In the genomic region with DNA sequence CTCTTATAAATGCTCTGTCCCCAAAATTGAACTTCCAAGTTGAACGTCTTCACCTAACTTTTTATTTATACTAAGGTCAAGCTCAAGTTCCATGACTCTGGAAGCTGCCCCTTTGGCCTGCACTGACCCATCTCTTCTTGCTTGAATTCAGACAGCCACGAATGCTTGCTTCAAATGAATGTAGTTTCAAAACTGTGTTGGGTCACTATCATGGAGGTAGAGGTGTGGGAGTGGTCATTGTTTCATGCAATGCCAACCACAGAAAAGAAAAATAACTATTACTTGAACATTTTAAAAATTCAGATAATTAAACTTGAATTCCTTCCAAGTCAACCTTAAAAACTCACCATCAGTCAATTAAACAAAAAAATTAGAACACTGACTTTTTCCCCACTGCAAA, we compare ENCODE assay signal across 19 cellular contexts. TPM values are rescaled to one million over a fixed set of nuclear protein-coding genes. Genes with fewer than 3 reads are reported as not detected.
DNase-seq lines count a peak whose midpoint lies in the region; ATAC-seq and TF ChIP-seq lines count a peak whose summit lies in the region.
"Had no signal": no experiment of that assay in that cellular context is flagged by ENCODE, and none has a peak within 500 bp of the region (broad histone marks: within the 10 kb centered on the region; RNA-seq: fewer than 3 reads in every experiment).

No MANE protein-coding gene starts in this region.

- no peaks in the 10 kb centered on the region for H3K9me2 ChIP-seq in SU-DHL-6 (replicated peaks; ENCODE audit: insufficient read depth, low read length)

- H3K9me3 Mint-ChIP-seq in activated T-cell treated with anti-CD3 and anti-CD28 coated beads, Interleukin-2, amount 50 U/mL, for 72 hours: no peaks in the 10 kb centered on the region
- no peaks in the 10 kb centered on the region for H3K9me3 Mint-ChIP-seq in activated T-cell treated with anti-CD3 and anti-CD28 coated beads, Interleukin-2, amount 50 U/mL, for 4 hours
- H3K9me3 Mint-ChIP-seq in stimulated activated naive B cell treated with anti-CD40 and anti-IgM and Interleukin-4, amounts not matched to agents 10 μg/mL and 1 μg/mL and 100 μg/mL, for 72 hours: no peaks in the 10 kb centered on the region
- H3K9me3 Mint-ChIP-seq: CD8-positive, alpha-beta memory T cell had no signal

- peaks cover 38% of the 10 kb centered on the region for H3K4me1 ChIP-seq in DND-41 (ENCODE audit: insufficient read depth, low read length)

- H3K4me3 Mint-ChIP-seq in activated T-cell treated with anti-CD3 and anti-CD28 coated beads, Interleukin-2, amount 50 U/mL, for 72 hours: no peak overlapping the region
- no peak overlapping the region for H3K4me3 Mint-ChIP-seq in activated T-cell treated with anti-CD3 and anti-CD28 coated beads, Interleukin-2, amount 50 U/mL, for 4 hours
- peak overlapping the region; percentile 57 to 80 for H3K4me3 Mint-ChIP-seq in stimulated activated naive B cell treated with anti-CD40 and anti-IgM and Interleukin-4, amounts not matched to agents 10 μg/mL and 1 μg/mL and 100 μg/mL, for 72 hours

- H3F3A ChIP-seq in SU-DHL-6 (ENCODE audit: insufficient read depth): peaks cover 17% of the 10 kb centered on the region

- H3K4me3 ChIP-seq in DND-41 (ENCODE audit: low read depth in 1 of 2, low read length in 2 of 2): no peak overlapping the region
- H3K4me3 ChIP-seq in SU-DHL-6 (ENCODE audit: insufficient read depth, low read length, poor library complexity, severe bottlenecking): no peak overlapping the region

- no peak for DNase-seq in activated T-cell treated with anti-CD3 and anti-CD28 coated beads, Interleukin-2, amount 50 U/mL, for 72 hours
- no peak for DNase-seq in activated T-cell treated with anti-CD3 and anti-CD28 coated beads, Interleukin-2, amount 50 U/mL, for 4 hours
- DNase-seq in DND-41: no peak
- DNase-seq in stimulated activated naive B cell treated with anti-CD40 and anti-IgM and Interleukin-4, amounts not matched to agents 10 μg/mL and 1 μg/mL and 100 μg/mL, for 72 hours: no peak
- DNase-seq in activated CD4-positive, alpha-beta T cell treated with anti-CD3 and anti-CD28 coated beads for 48 hours: no peak
- DNase-seq in islet precursor cell: no peak
- DNase-seq: 8988T; CD8-positive, alpha-beta memory T cell; DMS53; KBM-7; MV-4-11; NCI-H1417; NCI-H187 treated with DMSO at 0.1 percent for 48 hours; NCI-H226; NCI-H524 treated with DMSO at 0.1 percent for 48 hours had no signal

- H3K27ac ChIP-seq in DND-41 (ENCODE audit: low read length) (no peak overlapping the region), SU-DHL-6 (ENCODE audit: low read depth, low read length) (0 out of 2 replicates have a peak overlapping the region, but pooled peaks have one; percentile 37)

- no peak for TF ChIP-seq CTCF in DND-41 (IDR thresholded peaks at IDR 0.05; ENCODE audit: borderline replicate concordance, extremely low read depth, low read length, poor library complexity, severe bottlenecking)
- TF ChIP-seq CTCF in SU-DHL-6 (IDR thresholded peaks at IDR 0.05; ENCODE audit: insufficient read depth, low read length, poor library complexity, severe bottlenecking): no peak

- no peaks in the 10 kb centered on the region for H4K20me1 ChIP-seq in DND-41 (ENCODE audit: insufficient read depth, low read length)
- H4K20me1 ChIP-seq in SU-DHL-6 (ENCODE audit: low read depth, low read length): no peaks in the 10 kb centered on the region

- no peaks in the 10 kb centered on the region for H3K9me3 ChIP-seq in DND-41 (ENCODE audit: insufficient read depth, low read length, severe bottlenecking)
- no peaks in the 10 kb centered on the region for H3K9me3 ChIP-seq in SU-DHL-6 (ENCODE audit: insufficient read depth, low read length)

- no peaks in the 10 kb centered on the region for H3K27me3 ChIP-seq in DND-41 (ENCODE audit: insufficient read depth, low read length, poor library complexity)
- H3K27me3 ChIP-seq in SU-DHL-6 (ENCODE audit: low read length): no peaks in the 10 kb centered on the region

- H3K36me3 ChIP-seq in DND-41 (ENCODE audit: insufficient read depth, low read length) (peaks cover 27% of the 10 kb centered on the region), SU-DHL-6 (ENCODE audit: low read length) (peaks cover 20% of the 10 kb centered on the region)

- H3K9ac ChIP-seq in DND-41 (ENCODE audit: low read depth, low read length) (no peak overlapping the region), SU-DHL-6 (ENCODE audit: low read length) (peak overlapping the region; percentile 7; the same call in 1 of the 2 replicates)

- H3K27ac Mint-ChIP-seq in activated T-cell treated with anti-CD3 and anti-CD28 coated beads, Interleukin-2, amount 50 U/mL, for 72 hours: peak overlapping the region; percentile 24
- peak overlapping the region; percentile 11 for H3K27ac Mint-ChIP-seq in stimulated activated naive B cell treated with anti-CD40 and anti-IgM and Interleukin-4, amounts not matched to agents 10 μg/mL and 1 μg/mL and 100 μg/mL, for 72 hours
- H3K27ac Mint-ChIP-seq: B cell had no signal

- no peak overlapping the region for H2AFZ ChIP-seq in DND-41 (ENCODE audit: low read depth, low read length)
- no peak overlapping the region for H2AFZ ChIP-seq in SU-DHL-6 (ENCODE audit: low read depth, low read length, severe bottlenecking)

- H3K4me2 ChIP-seq in DND-41 (ENCODE audit: insufficient read depth, low read length): peak overlapping the region; percentile 77; the same call in 1 of the 2 replicates
- H3K4me2 ChIP-seq in SU-DHL-6 (ENCODE audit: low read depth, low read length, poor library complexity, severe bottlenecking): peak overlapping the region; percentile 77

- no peaks in the 10 kb centered on the region for H3K27me3 Mint-ChIP-seq in activated T-cell treated with anti-CD3 and anti-CD28 coated beads, Interleukin-2, amount 50 U/mL, for 72 hours (ENCODE audit: low read depth)
- H3K27me3 Mint-ChIP-seq in activated T-cell treated with anti-CD3 and anti-CD28 coated beads, Interleukin-2, amount 50 U/mL, for 4 hours (ENCODE audit: low read depth): no peaks in the 10 kb centered on the region
- no peaks in the 10 kb centered on the region for H3K27me3 Mint-ChIP-seq in stimulated activated naive B cell treated with anti-CD40 and anti-IgM and Interleukin-4, amounts not matched to agents 10 μg/mL and 1 μg/mL and 100 μg/mL, for 72 hours
- H3K27me3 Mint-ChIP-seq: B cell; CD8-positive, alpha-beta memory T cell had no signal

- peaks cover 40% of the 10 kb centered on the region for H3K4me1 Mint-ChIP-seq in activated T-cell treated with anti-CD3 and anti-CD28 coated beads, Interleukin-2, amount 50 U/mL, for 72 hours (ENCODE audit: low read depth)
- peaks cover 49% of the 10 kb centered on the region for H3K4me1 Mint-ChIP-seq in activated T-cell treated with anti-CD3 and anti-CD28 coated beads, Interleukin-2, amount 50 U/mL, for 4 hours (ENCODE audit: low read depth)
- H3K4me1 Mint-ChIP-seq in stimulated activated naive B cell treated with anti-CD40 and anti-IgM and Interleukin-4, amounts not matched to agents 10 μg/mL and 1 μg/mL and 100 μg/mL, for 72 hours: peaks cover 23 to 64% of the 10 kb centered on the region in 2 donors

- no peak for ATAC-seq in activated T-cell treated with anti-CD3 and anti-CD28 coated beads, Interleukin-2, amount 50 U/mL, for 72 hours (replicated peaks in 1 of 2)
- ATAC-seq in activated T-cell treated with anti-CD3 and anti-CD28 coated beads, Interleukin-2, amount 50 U/mL, for 4 hours: no peak
- ATAC-seq in DND-41 (ENCODE audit: insufficient read depth, low read depth) (no peak), HG03457 (IDR thresholded peaks at IDR 0.05; ENCODE audit: unreplicated experiment) (no peak)
- ATAC-seq in stimulated activated naive B cell treated with anti-CD40 and anti-IgM and Interleukin-4, amounts not matched to agents 10 μg/mL and 1 μg/mL and 100 μg/mL, for 72 hours (replicated peaks): no peak
- ATAC-seq: Right ventricle myocardium inferior had no signal

- peaks cover 7 to 20% of the 10 kb centered on the region in 2 donors for H3K36me3 Mint-ChIP-seq in activated T-cell treated with anti-CD3 and anti-CD28 coated beads, Interleukin-2, amount 50 U/mL, for 72 hours (ENCODE audit: insufficient read depth in 2 of 2)
- H3K36me3 Mint-ChIP-seq in activated T-cell treated with anti-CD3 and anti-CD28 coated beads, Interleukin-2, amount 50 U/mL, for 4 hours (ENCODE audit: insufficient read depth): peaks cover 26% of the 10 kb centered on the region
- peaks cover 54 to 57% of the 10 kb centered on the region in 2 donors for H3K36me3 Mint-ChIP-seq in stimulated activated naive B cell treated with anti-CD40 and anti-IgM and Interleukin-4, amounts not matched to agents 10 μg/mL and 1 μg/mL and 100 μg/mL, for 72 hours

- H3K79me2 ChIP-seq in DND-41 (ENCODE audit: insufficient read depth, low read length) (peaks cover 69% of the 10 kb centered on the region), SU-DHL-6 (ENCODE audit: insufficient read depth, low read length) (peaks cover 52% of the 10 kb centered on the region)

RNA-seq across cellular contexts. Expression of a gene that starts 2.5 kb away (rescaled TPM):
- total RNA-seq in activated T-cell treated with anti-CD3 and anti-CD28 coated beads, Interleukin-2, amount 50 U/mL, for 72 hours: 10 to 100 TPM; 23.4 to 27.3 TPM
- total RNA-seq in activated T-cell treated with anti-CD3 and anti-CD28 coated beads, Interleukin-2, amount 50 U/mL, for 4 hours: 10 to 100 TPM; 20.1 to 24.1 (median 20.9) TPM

RNA-seq across cellular contexts. Expression of a gene that starts 2.8 kb away (rescaled TPM):
- 10 to 100 TPM; 28.5 to 39.5 TPM for total RNA-seq in activated T-cell treated with anti-CD3 and anti-CD28 coated beads, Interleukin-2, amount 50 U/mL, for 72 hours
- total RNA-seq in activated T-cell treated with anti-CD3 and anti-CD28 coated beads, Interleukin-2, amount 50 U/mL, for 4 hours: 10 to 100 TPM; 12.7 to 17.2 (median 13.0) TPM

Comparison
In these comparisons a context has a peak if more than half of its experiments do, and no peak if none do; other contexts are left out.
1. H3K4me3 Mint-ChIP-seq: peak in stimulated activated naive B cell treated with anti-CD40 and anti-IgM and Interleukin-4, amounts not matched to agents 10 μg/mL and 1 μg/mL and 100 μg/mL, for 72 hours (2 of 2); none in activated T-cell treated with anti-CD3 and anti-CD28 coated beads, Interleukin-2, amount 50 U/mL, for 72 hours (0 of 2) and activated T-cell treated with anti-CD3 and anti-CD28 coated beads, Interleukin-2, amount 50 U/mL, for 4 hours (single experiment).